1 cellular context compared by ENCODE assay signal in genomic region chr11:124799384-124800225, GRCh38.
TF ChIP-seq lines count a peak whose summit lies in the region.

No MANE protein-coding gene starts in this region.

TF ChIP-seq in HepG2, 621 proteins besides CTCF, POLR2A, EP300 and RAD21 (continued from another document and continues in another):
- TF ChIP-seq ZHX2 (IDR thresholded peaks at IDR 0.05; ENCODE audit: low read depth) (no peak), ZHX2 (CRISPR knock-in tag; IDR thresholded peaks at IDR 0.05; ENCODE audit: borderline replicate concordance) (0 out of 2 replicates have a peak, but pooled peaks have one; percentile 14), MNT (IDR thresholded peaks at IDR 0.05) (no peak), RFXANK (CRISPR knock-in tag; IDR thresholded peaks at IDR 0.05) (no peak), PATZ1 (CRISPR knock-in tag; IDR thresholded peaks at IDR 0.05) (peak; percentile 46; the same call in 1 of the 2 replicates), MAZ (IDR thresholded peaks at IDR 0.05; ENCODE audit: borderline replicate concordance, low read depth, low read length) (0 out of 2 replicates have a peak, but pooled peaks have one; percentile 28), MAZ (CRISPR knock-in tag; IDR thresholded peaks at IDR 0.05; ENCODE audit: low read depth) (peak; percentile 39), ZBTB1 (CRISPR knock-in tag; IDR thresholded peaks at IDR 0.05; ENCODE audit: borderline replicate concordance) (no peak), SMARCC2 (IDR thresholded peaks at IDR 0.05) (no peak), ZNF703 (CRISPR knock-in tag; IDR thresholded peaks at IDR 0.05; ENCODE audit: borderline replicate concordance) (0 out of 2 replicates have a peak, but pooled peaks have one; percentile 25), ZNF260 (CRISPR knock-in tag; IDR thresholded peaks at IDR 0.05; ENCODE audit: borderline replicate concordance, low read depth) (no peak), BCL3 (CRISPR knock-in tag; IDR thresholded peaks at IDR 0.05) (no peak), RAD51 (IDR thresholded peaks at IDR 0.05; ENCODE audit: borderline replicate concordance) (no peak), ZNF235 (CRISPR knock-in tag; IDR thresholded peaks at IDR 0.05; ENCODE audit: borderline replicate concordance) (no peak), ARID4A (CRISPR knock-in tag; IDR thresholded peaks at IDR 0.05; ENCODE audit: borderline replicate concordance) (no peak), MEIS1 (CRISPR knock-in tag; IDR thresholded peaks at IDR 0.05; ENCODE audit: borderline replicate concordance) (no peak), ZNF510 (CRISPR knock-in tag; IDR thresholded peaks at IDR 0.05; ENCODE audit: low read depth) (no peak), USF2 (IDR thresholded peaks at IDR 0.05; ENCODE audit: low read depth, low read length) (no peak), USF2 (CRISPR knock-in tag; IDR thresholded peaks at IDR 0.05; ENCODE audit: borderline replicate concordance) (0 out of 2 replicates have a peak, but pooled peaks have one; percentile 9), MXD4 (CRISPR knock-in tag; IDR thresholded peaks at IDR 0.05) (peak; percentile 20; the same call in 1 of the 2 replicates), SRSF1 (optimal IDR thresholded peaks at IDR 0.05; ENCODE audit: low read depth, low read length) (no peak), HNF4A (CRISPR knock-in tag; IDR thresholded peaks at IDR 0.05) (no peak), SNRNP70 (IDR thresholded peaks at IDR 0.05; ENCODE audit: low read depth, low read length) (no peak), POLR2G (IDR thresholded peaks at IDR 0.05; ENCODE audit: low read depth, low read length) (no peak), ZFP62 (CRISPR knock-in tag; IDR thresholded peaks at IDR 0.05) (no peak), ZNF501 (CRISPR knock-in tag; IDR thresholded peaks at IDR 0.05) (peak; percentile 58; the same call in 1 of the 2 replicates), ZFP36L2 (CRISPR knock-in tag; IDR thresholded peaks at IDR 0.05) (no peak), UBTF (CRISPR knock-in tag; IDR thresholded peaks at IDR 0.05) (peak; percentile 24; the same call in 1 of the 2 replicates), ZFP82 (CRISPR knock-in tag; IDR thresholded peaks at IDR 0.05; ENCODE audit: borderline replicate concordance) (no peak), DPF2 (CRISPR knock-in tag; IDR thresholded peaks at IDR 0.05; ENCODE audit: borderline replicate concordance, low read depth) (no peak), ZNF746 (CRISPR knock-in tag; IDR thresholded peaks at IDR 0.05) (no peak), ZNF280B (CRISPR knock-in tag; IDR thresholded peaks at IDR 0.05; ENCODE audit: borderline replicate concordance) (no peak), SOX6 (IDR thresholded peaks at IDR 0.05) (no peak), SOX6 (CRISPR knock-in tag; IDR thresholded peaks at IDR 0.05) (peak; percentile 23; the same call in 1 of the 2 replicates)
